19 cellular contexts compared by ENCODE assay signal in genomic region chr14:100472491-100472890, GRCh38.
"Had no signal": no experiment of that assay in that cellular context is flagged by ENCODE, and none has a peak within 500 bp of the region (broad histone marks: within the 10 kb centered on the region; RNA-seq: fewer than 3 reads in every experiment).

No MANE protein-coding gene starts in this region.

- H3K36me3 ChIP-seq: neural progenitor cell, prostate gland had no signal

- H3K9me3 ChIP-seq: esophagus squamous epithelium, prostate gland, testis, tibial nerve had no signal

- H3K4me3 ChIP-seq: esophagus squamous epithelium, lung, neural progenitor cell, prostate gland, skin epidermis, testis, tibial nerve had no signal

- DNase-seq: esophagus squamous epithelium; foreskin fibroblast; left colon; left ventricle myocardium superior; mesenchymal stem cell; midbrain; occipital lobe; stimulated activated CD4-positive, alpha-beta T cell treated with anti-CD3 and anti-CD28 coated beads, Interleukin-2, amount 100 ng/mL, for 24 hours; stimulated activated CD4-positive, alpha-beta T cell treated with anti-CD3 and anti-CD28 coated beads, Interleukin-4, amount 100 ng/mL, for 4 hours; stimulated activated naive B cell treated with anti-CD40 and anti-IgM and Interleukin-4, amounts not matched to agents 10 μg/mL and 1 μg/mL and 100 μg/mL, for 72 hours; stimulated activated naive CD8-positive, alpha-beta T cell treated with anti-CD3 and anti-CD28 coated beads, Interleukin-15, amount 100 ng/mL, for 72 hours; testis had no signal

- H3K4me1 ChIP-seq: parathyroid adenoma, prostate gland, testis, tibial nerve had no signal

- H3K27me3 ChIP-seq: esophagus squamous epithelium, testis, tibial nerve had no signal

- ATAC-seq: left colon; left ventricle myocardium superior; sciatic nerve; stimulated activated naive B cell treated with anti-CD40 and anti-IgM and Interleukin-4, amounts not matched to agents 10 μg/mL and 1 μg/mL and 100 μg/mL, for 72 hours; stimulated activated naive CD8-positive, alpha-beta T cell treated with anti-CD3 and anti-CD28 coated beads, Interleukin-15, amount 100 ng/mL, for 72 hours had no signal

- H3K27ac ChIP-seq: esophagus squamous epithelium, neural progenitor cell, parathyroid adenoma, prostate gland, skin epidermis, testis, tibial nerve had no signal
